ENCODE assay signal across 19 cellular contexts in genomic region chr18:8298186-8298585, GRCh38.
"Had no signal": no experiment of that assay in that cellular context is flagged by ENCODE, and none has a peak within 500 bp of the region (broad histone marks: within the 10 kb centered on the region; RNA-seq: fewer than 3 reads in every experiment).

No MANE protein-coding gene starts in this region.

- ATAC-seq: gastroesophageal sphincter; naive thymus-derived CD8-positive, alpha-beta T cell; psoas muscle; stimulated activated memory B cell treated with anti-CD40 and anti-IgM and Interleukin-4, amounts not matched to agents 10 μg/mL and 1 μg/mL and 100 μg/mL, for 72 hours; upper lobe of right lung had no signal

- H3K27me3 Mint-ChIP-seq: stimulated activated memory B cell treated with anti-CD40 and anti-IgM and Interleukin-4, amounts not matched to agents 10 μg/mL and 1 μg/mL and 100 μg/mL, for 72 hours; stimulated activated naive CD8-positive, alpha-beta T cell treated with anti-CD3 and anti-CD28 coated beads, Interleukin-15, Interleukin-2, amounts not matched to agents 100 ng/mL and 50 ng/mL, for 24 hours had no signal

- H3K27ac ChIP-seq: esophagus squamous epithelium, gastroesophageal sphincter, neutrophil, psoas muscle, spleen, tibial artery, upper lobe of right lung, vagina had no signal

- H3K27ac Mint-ChIP-seq: naive thymus-derived CD8-positive, alpha-beta T cell; stimulated activated memory B cell treated with anti-CD40 and anti-IgM and Interleukin-4, amounts not matched to agents 10 μg/mL and 1 μg/mL and 100 μg/mL, for 72 hours; stimulated activated naive CD8-positive, alpha-beta T cell treated with anti-CD3 and anti-CD28 coated beads, Interleukin-15, Interleukin-2, amounts not matched to agents 100 ng/mL and 50 ng/mL, for 24 hours had no signal

- DNase-seq: dermis blood vessel endothelial cell; esophagus squamous epithelium; foreskin fibroblast; mammary epithelial cell; naive thymus-derived CD8-positive, alpha-beta T cell; psoas muscle; retina; right lobe of liver; spleen; stimulated activated CD4-positive, alpha-beta T cell treated with anti-CD3 and anti-CD28 coated beads, Interleukin-15, amount 100 ng/mL, for 24 hours; stimulated activated CD4-positive, alpha-beta T cell treated with anti-CD3 and anti-CD28 coated beads, Interleukin-1b, Interleukin-23, amount 100 ng/mL, for 48 hours; stimulated activated CD4-positive, alpha-beta T cell treated with anti-CD3 and anti-CD28 coated beads, Interleukin-4, amount 100 ng/mL, for 24 hours; tibial artery; upper lobe of right lung had no signal

- H3K4me3 Mint-ChIP-seq: naive thymus-derived CD8-positive, alpha-beta T cell; stimulated activated memory B cell treated with anti-CD40 and anti-IgM and Interleukin-4, amounts not matched to agents 10 μg/mL and 1 μg/mL and 100 μg/mL, for 72 hours; stimulated activated naive CD8-positive, alpha-beta T cell treated with anti-CD3 and anti-CD28 coated beads, Interleukin-15, Interleukin-2, amounts not matched to agents 100 ng/mL and 50 ng/mL, for 24 hours had no signal

- H3K4me1 Mint-ChIP-seq: naive thymus-derived CD8-positive, alpha-beta T cell; stimulated activated memory B cell treated with anti-CD40 and anti-IgM and Interleukin-4, amounts not matched to agents 10 μg/mL and 1 μg/mL and 100 μg/mL, for 72 hours had no signal

- H3K4me3 ChIP-seq: esophagus squamous epithelium, gastroesophageal sphincter, psoas muscle, right lobe of liver, spleen, tibial artery, upper lobe of right lung, vagina had no signal

- H3K9me3 ChIP-seq: esophagus squamous epithelium, gastroesophageal sphincter, neutrophil, psoas muscle, right lobe of liver, spleen, tibial artery, upper lobe of right lung, vagina had no signal

- H3K4me1 ChIP-seq: psoas muscle, spleen, tibial artery, upper lobe of right lung, vagina had no signal

- H3K9me3 Mint-ChIP-seq: naive thymus-derived CD8-positive, alpha-beta T cell; stimulated activated memory B cell treated with anti-CD40 and anti-IgM and Interleukin-4, amounts not matched to agents 10 μg/mL and 1 μg/mL and 100 μg/mL, for 72 hours; stimulated activated naive CD8-positive, alpha-beta T cell treated with anti-CD3 and anti-CD28 coated beads, Interleukin-15, Interleukin-2, amounts not matched to agents 100 ng/mL and 50 ng/mL, for 24 hours had no signal

- H3K36me3 Mint-ChIP-seq: naive thymus-derived CD8-positive, alpha-beta T cell; stimulated activated memory B cell treated with anti-CD40 and anti-IgM and Interleukin-4, amounts not matched to agents 10 μg/mL and 1 μg/mL and 100 μg/mL, for 72 hours had no signal

- H3K36me3 ChIP-seq: neutrophil, right lobe of liver had no signal

- H3K27me3 ChIP-seq: esophagus squamous epithelium, gastroesophageal sphincter, neutrophil, right lobe of liver, spleen, tibial artery, upper lobe of right lung, vagina had no signal
